Comparison of ENCODE assay signal across 8 cellular contexts in the genomic region with DNA sequence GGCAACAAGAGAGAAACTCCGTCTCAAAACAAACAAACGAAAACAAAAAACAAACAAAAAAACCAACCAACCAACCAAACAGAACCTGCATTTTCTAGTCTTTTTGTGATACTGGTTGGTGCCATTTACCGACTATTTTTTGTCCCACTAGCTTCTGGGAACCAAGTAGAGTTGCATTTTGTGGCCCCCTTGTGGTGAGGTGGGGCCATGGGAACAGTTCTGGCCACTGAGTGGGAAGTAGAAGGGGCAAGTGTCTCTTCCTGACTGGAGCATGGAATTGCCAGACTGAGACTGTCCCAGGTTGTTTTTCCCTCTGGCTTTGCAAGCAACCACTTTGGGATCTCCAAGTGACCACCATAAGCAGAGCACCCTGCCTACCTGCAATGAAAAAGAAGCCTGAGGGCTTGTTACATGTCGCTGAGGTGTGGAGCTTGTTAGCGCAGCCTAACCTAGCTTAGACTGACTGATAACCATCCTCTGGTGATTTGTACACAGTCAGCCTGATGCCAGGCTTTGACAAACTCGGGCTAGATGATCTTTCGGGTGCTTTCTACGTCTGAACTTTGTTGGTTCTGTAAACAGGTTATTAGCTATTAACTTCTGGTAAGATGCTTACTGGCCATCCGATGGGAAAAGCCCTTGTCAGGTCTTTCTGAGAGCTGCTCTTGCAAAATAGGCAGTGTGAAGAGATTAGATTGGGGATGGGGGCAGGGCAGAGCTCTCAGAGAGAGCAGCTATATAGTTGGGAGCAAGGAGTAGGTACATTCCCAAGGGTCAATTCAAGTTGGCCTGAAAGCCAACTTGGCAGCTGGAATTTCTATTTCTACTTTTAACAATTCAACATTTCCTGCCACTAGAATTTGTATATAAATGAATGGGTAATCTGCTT.
DNase-seq lines count a peak whose midpoint lies in the region; ATAC-seq and TF ChIP-seq lines count a peak whose summit lies in the region.

No MANE protein-coding gene starts in this region.

- peak; percentile 46 for TF ChIP-seq CTCF in AG09319 (IDR thresholded peaks at IDR 0.05; ENCODE audit: low read depth, low read length)
- peak; percentile 71 for TF ChIP-seq CTCF in GM10266 (IDR thresholded peaks at IDR 0.05; ENCODE audit: control insufficient read depth, insufficient read depth, low read depth, missing control alignments)
- peak; percentile 52 to 83 for TF ChIP-seq CTCF in fibroblast of lung (conservative IDR thresholded peaks at IDR 0.05 in 1 of 2, IDR thresholded peaks at IDR 0.05 in 1 of 2; ENCODE audit: low read depth in 1 of 2, low read length in 2 of 2)

- H3K4me3 ChIP-seq in SJCRH30 (no peak overlapping the region), fibroblast of lung (replicated peaks in 1 of 4; ENCODE audit: control extremely low read depth in 1 of 4, insufficient read depth in 1 of 4, low read depth in 3 of 4, low read length in 4 of 4) (no peak overlapping the region)

- H3K9ac ChIP-seq in fibroblast of lung (ENCODE audit: insufficient read depth, low read length) = no peak overlapping the region

- H4K20me1 ChIP-seq in fibroblast of lung (ENCODE audit: control insufficient read depth, extremely low read depth, insufficient read depth, low read length) = no peaks in the 10 kb centered on the region

- H3K27me3 ChIP-seq in SJCRH30 = 0 out of 2 replicates have a peak, but pooled peaks cover 3% of the 10 kb centered on the region
- H3K27me3 ChIP-seq in fibroblast of lung (ENCODE audit: control insufficient read depth, insufficient read depth, low read length) = peaks cover 2% of the 10 kb centered on the region

- no peaks in the 10 kb centered on the region for H3K4me1 ChIP-seq in SJCRH30
- no peaks in the 10 kb centered on the region for H3K4me1 ChIP-seq in fibroblast of lung (ENCODE audit: control insufficient read depth, extremely low read depth, insufficient read depth, low read length)

- H3K27ac ChIP-seq in SJCRH30 = no peak overlapping the region
- no peak overlapping the region for H3K27ac ChIP-seq in fibroblast of lung (ENCODE audit: insufficient read depth, low read length)

- H3K4me2 ChIP-seq in fibroblast of lung (ENCODE audit: extremely low read depth, insufficient read depth, low read length) = no peak overlapping the region

- DNase-seq in AG09319 (ENCODE audit: extremely low read depth, low read depth) = no peak
- peak; percentile 45 for DNase-seq in GM10266 (ENCODE audit: extremely low spot score)
- peak; percentile 14 to 51 for DNase-seq in SJCRH30
- peak in 1 of 2 donors; percentile 43 for DNase-seq in fibroblast of lung (ENCODE audit: low read depth in 2 of 2)
- DNase-seq in stimulated activated CD4-positive, alpha-beta T cell treated with anti-CD3 and anti-CD28 coated beads, Interleukin-4, amount 100 ng/mL, for 1 hour = peak; percentile 3
- DNase-seq in NCI-H446 treated with DMSO at 0.1 percent for 48 hours (lab: John Stamatoyannopoulos, UW) = no peak
- no peak for DNase-seq in NCI-H2029 (lab: John Stamatoyannopoulos, UW)

- ATAC-seq in HG03135 (IDR thresholded peaks at IDR 0.05; ENCODE audit: unreplicated experiment) = peak; percentile 55

- H2AFZ ChIP-seq in fibroblast of lung (ENCODE audit: low read length) = no peak overlapping the region

- H3K36me3 ChIP-seq in SJCRH30 (no peaks in the 10 kb centered on the region), fibroblast of lung (ENCODE audit: control insufficient read depth, insufficient read depth, low read length) (no peaks in the 10 kb centered on the region)

- H3K9me3 ChIP-seq in SJCRH30 (replicated peaks) (no peaks in the 10 kb centered on the region), fibroblast of lung (ENCODE audit: control insufficient read depth, insufficient read depth, low read depth, low read length) (no peaks in the 10 kb centered on the region)

- H3K79me2 ChIP-seq in fibroblast of lung (ENCODE audit: control insufficient read depth, insufficient read depth, low read length) = no peaks in the 10 kb centered on the region

Comparison
In these comparisons a context has a peak if more than half of its experiments do, and no peak if none do; other contexts are left out.
1. DNase-seq: peak in GM10266 (single experiment), SJCRH30 (2 of 2) and stimulated activated CD4-positive, alpha-beta T cell treated with anti-CD3 and anti-CD28 coated beads, Interleukin-4, amount 100 ng/mL, for 1 hour (single experiment); none in AG09319 (single experiment), NCI-H446 treated with DMSO at 0.1 percent for 48 hours (single experiment) and NCI-H2029 (single experiment).
2. Peak in every context shown above with its lines, with median percentiles within 50 percentile points of each other: CTCF ChIP-seq.